Comparison of ENCODE assay signal across 1 cellular context in the genomic region with DNA sequence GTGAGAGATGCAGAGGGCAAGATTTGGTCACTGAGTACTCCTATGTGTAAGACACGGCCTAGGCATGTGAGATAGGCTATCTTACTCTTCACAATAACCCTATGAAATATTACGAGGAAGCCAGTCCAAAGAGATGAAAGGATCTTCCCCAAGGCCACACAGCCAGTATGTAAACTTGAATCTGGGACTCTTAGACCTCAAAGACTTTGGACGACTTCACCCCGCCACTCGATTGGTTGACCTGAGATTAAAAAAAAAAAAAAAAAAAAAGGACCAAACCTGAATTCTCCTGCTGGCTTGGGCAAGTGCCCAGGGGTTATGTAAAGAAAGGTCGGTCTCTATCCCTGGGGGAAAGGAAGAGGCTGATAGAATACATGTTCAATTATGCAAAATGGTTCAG.
TF ChIP-seq lines count a peak whose summit lies in the region.

No MANE protein-coding gene starts in this region.

TF ChIP-seq in HepG2, 621 proteins besides CTCF, POLR2A, EP300 and RAD21 (continued from another document and continues in another):
- TF ChIP-seq, protein P1, sequence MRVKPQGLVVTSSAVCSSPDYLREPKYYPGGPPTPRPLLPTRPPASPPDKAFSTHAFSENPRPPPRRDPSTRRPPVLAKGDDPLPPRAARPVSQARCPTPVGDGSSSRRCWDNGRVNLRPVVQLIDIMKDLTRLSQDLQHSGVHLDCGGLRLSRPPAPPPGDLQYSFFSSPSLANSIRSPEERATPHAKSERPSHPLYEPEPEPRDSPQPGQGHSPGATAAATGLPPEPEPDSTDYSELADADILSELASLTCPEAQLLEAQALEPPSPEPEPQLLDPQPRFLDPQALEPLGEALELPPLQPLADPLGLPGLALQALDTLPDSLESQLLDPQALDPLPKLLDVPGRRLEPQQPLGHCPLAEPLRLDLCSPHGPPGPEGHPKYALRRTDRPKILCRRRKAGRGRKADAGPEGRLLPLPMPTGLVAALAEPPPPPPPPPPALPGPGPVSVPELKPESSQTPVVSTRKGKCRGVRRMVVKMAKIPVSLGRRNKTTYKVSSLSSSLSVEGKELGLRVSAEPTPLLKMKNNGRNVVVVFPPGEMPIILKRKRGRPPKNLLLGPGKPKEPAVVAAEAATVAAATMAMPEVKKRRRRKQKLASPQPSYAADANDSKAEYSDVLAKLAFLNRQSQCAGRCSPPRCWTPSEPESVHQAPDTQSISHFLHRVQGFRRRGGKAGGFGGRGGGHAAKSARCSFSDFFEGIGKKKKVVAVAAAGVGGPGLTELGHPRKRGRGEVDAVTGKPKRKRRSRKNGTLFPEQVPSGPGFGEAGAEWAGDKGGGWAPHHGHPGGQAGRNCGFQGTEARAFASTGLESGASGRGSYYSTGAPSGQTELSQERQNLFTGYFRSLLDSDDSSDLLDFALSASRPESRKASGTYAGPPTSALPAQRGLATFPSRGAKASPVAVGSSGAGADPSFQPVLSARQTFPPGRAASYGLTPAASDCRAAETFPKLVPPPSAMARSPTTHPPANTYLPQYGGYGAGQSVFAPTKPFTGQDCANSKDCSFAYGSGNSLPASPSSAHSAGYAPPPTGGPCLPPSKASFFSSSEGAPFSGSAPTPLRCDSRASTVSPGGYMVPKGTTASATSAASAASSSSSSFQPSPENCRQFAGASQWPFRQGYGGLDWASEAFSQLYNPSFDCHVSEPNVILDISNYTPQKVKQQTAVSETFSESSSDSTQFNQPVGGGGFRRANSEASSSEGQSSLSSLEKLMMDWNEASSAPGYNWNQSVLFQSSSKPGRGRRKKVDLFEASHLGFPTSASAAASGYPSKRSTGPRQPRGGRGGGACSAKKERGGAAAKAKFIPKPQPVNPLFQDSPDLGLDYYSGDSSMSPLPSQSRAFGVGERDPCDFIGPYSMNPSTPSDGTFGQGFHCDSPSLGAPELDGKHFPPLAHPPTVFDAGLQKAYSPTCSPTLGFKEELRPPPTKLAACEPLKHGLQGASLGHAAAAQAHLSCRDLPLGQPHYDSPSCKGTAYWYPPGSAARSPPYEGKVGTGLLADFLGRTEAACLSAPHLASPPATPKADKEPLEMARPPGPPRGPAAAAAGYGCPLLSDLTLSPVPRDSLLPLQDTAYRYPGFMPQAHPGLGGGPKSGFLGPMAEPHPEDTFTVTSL (CRISPR knock-in tag; IDR thresholded peaks at IDR 0.05; ENCODE audit: borderline replicate concordance), result peak; percentile 32; the same call in 1 of the 2 replicates
- TF ChIP-seq HNF4G (IDR thresholded peaks at IDR 0.05; ENCODE audit: borderline replicate concordance, low read depth, low read length) (0 out of 2 replicates have a peak, but pooled peaks have one; percentile 6), HNF4G (CRISPR knock-in tag; IDR thresholded peaks at IDR 0.05; ENCODE audit: borderline replicate concordance, low read depth) (no peak), MTA3 (CRISPR knock-in tag; IDR thresholded peaks at IDR 0.05) (no peak), PHB2 (IDR thresholded peaks at IDR 0.05; ENCODE audit: partially characterized antibody) (no peak), PRPF4 (IDR thresholded peaks at IDR 0.05; ENCODE audit: low read depth, low read length, poor library complexity, severe bottlenecking) (no peak), ZNF781 (CRISPR knock-in tag; IDR thresholded peaks at IDR 0.05; ENCODE audit: borderline replicate concordance, not compliant biosample characterization) (no peak), RNF2 (conservative IDR thresholded peaks at IDR 0.05; ENCODE audit: low read depth) (no peak), ZNF629 (CRISPR knock-in tag; conservative IDR thresholded peaks at IDR 0.05) (no peak), TSC22D2 (CRISPR knock-in tag; IDR thresholded peaks at IDR 0.05; ENCODE audit: borderline replicate concordance) (no peak), ZNF274 (CRISPR knock-in tag; IDR thresholded peaks at IDR 0.05) (no peak), GATAD2A (CRISPR knock-in tag; IDR thresholded peaks at IDR 0.05) (peak; percentile 48; the same call in 1 of the 2 replicates), ZNF83 (CRISPR knock-in tag; IDR thresholded peaks at IDR 0.05; ENCODE audit: borderline replicate concordance) (no peak), ZBTB20 (CRISPR knock-in tag; IDR thresholded peaks at IDR 0.05; ENCODE audit: borderline replicate concordance, low read depth) (no peak), ELF1 (CRISPR knock-in tag; IDR thresholded peaks at IDR 0.05) (no peak), ZMYM4 (CRISPR knock-in tag; IDR thresholded peaks at IDR 0.05) (no peak), FOXA1 (IDR thresholded peaks at IDR 0.05) (no peak), FOXA1 (CRISPR knock-in tag; IDR thresholded peaks at IDR 0.05) (peak; percentile 13; the same call in 1 of the 2 replicates), NR2F6 (IDR thresholded peaks at IDR 0.05) (peak; percentile 75), NR2F6 (CRISPR knock-in tag; IDR thresholded peaks at IDR 0.05) (peak; percentile 19; the same call in 1 of the 2 replicates), FOSL1 (CRISPR knock-in tag; IDR thresholded peaks at IDR 0.05; ENCODE audit: borderline replicate concordance) (no peak), PCBP2 (optimal IDR thresholded peaks at IDR 0.05; ENCODE audit: low read depth, low read length, poor library complexity, severe bottlenecking) (no peak), FOXK1 (CRISPR knock-in tag; IDR thresholded peaks at IDR 0.05; ENCODE audit: borderline replicate concordance, low read depth) (no peak), HMG20B (CRISPR knock-in tag; conservative IDR thresholded peaks at IDR 0.05) (no peak), NAIF1 (CRISPR knock-in tag; IDR thresholded peaks at IDR 0.05; ENCODE audit: borderline replicate concordance) (no peak), ARNT (IDR thresholded peaks at IDR 0.05) (no peak), ZNF878 (CRISPR knock-in tag; IDR thresholded peaks at IDR 0.05) (no peak), SAP130 (CRISPR knock-in tag; IDR thresholded peaks at IDR 0.05; ENCODE audit: low read depth) (0 out of 2 replicates have a peak, but pooled peaks have one; percentile 21), MEIS1 (CRISPR knock-in tag; IDR thresholded peaks at IDR 0.05; ENCODE audit: borderline replicate concordance) (no peak), FOXA3 (CRISPR knock-in tag; IDR thresholded peaks at IDR 0.05) (peak; percentile 61), NR2F1 (CRISPR knock-in tag; IDR thresholded peaks at IDR 0.05) (peak in 1 of 2 experiments; percentile 58; a peak in 2 of 4 replicates), CC2D1A (CRISPR knock-in tag; IDR thresholded peaks at IDR 0.05) (no peak), ZC3H13 (CRISPR knock-in tag; IDR thresholded peaks at IDR 0.05) (no peak), HNRNPL (IDR thresholded peaks at IDR 0.05; ENCODE audit: low read depth, low read length) (no peak)
- TF ChIP-seq, protein P2, sequence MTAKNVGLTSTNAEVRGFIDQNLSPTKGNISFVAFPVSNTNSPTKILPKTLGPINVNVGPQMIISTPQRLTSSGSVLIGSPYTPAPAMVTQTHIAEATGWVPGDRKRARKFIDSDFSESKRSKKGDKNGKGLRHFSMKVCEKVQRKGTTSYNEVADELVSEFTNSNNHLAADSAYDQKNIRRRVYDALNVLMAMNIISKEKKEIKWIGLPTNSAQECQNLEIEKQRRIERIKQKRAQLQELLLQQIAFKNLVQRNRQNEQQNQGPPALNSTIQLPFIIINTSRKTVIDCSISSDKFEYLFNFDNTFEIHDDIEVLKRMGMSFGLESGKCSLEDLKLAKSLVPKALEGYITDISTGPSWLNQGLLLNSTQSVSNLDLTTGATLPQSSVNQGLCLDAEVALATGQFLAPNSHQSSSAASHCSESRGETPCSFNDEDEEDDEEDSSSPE (CRISPR knock-in tag; IDR thresholded peaks at IDR 0.05), result no peak
- TF ChIP-seq, protein P3, sequence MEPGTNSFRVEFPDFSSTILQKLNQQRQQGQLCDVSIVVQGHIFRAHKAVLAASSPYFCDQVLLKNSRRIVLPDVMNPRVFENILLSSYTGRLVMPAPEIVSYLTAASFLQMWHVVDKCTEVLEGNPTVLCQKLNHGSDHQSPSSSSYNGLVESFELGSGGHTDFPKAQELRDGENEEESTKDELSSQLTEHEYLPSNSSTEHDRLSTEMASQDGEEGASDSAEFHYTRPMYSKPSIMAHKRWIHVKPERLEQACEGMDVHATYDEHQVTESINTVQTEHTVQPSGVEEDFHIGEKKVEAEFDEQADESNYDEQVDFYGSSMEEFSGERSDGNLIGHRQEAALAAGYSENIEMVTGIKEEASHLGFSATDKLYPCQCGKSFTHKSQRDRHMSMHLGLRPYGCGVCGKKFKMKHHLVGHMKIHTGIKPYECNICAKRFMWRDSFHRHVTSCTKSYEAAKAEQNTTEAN (CRISPR knock-in tag; conservative IDR thresholded peaks at IDR 0.05), result no peak
- TF ChIP-seq, protein P4, sequence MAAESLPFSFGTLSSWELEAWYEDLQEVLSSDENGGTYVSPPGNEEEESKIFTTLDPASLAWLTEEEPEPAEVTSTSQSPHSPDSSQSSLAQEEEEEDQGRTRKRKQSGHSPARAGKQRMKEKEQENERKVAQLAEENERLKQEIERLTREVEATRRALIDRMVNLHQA (CRISPR knock-in tag; IDR thresholded peaks at IDR 0.05), result no peak
- TF ChIP-seq, protein P5, sequence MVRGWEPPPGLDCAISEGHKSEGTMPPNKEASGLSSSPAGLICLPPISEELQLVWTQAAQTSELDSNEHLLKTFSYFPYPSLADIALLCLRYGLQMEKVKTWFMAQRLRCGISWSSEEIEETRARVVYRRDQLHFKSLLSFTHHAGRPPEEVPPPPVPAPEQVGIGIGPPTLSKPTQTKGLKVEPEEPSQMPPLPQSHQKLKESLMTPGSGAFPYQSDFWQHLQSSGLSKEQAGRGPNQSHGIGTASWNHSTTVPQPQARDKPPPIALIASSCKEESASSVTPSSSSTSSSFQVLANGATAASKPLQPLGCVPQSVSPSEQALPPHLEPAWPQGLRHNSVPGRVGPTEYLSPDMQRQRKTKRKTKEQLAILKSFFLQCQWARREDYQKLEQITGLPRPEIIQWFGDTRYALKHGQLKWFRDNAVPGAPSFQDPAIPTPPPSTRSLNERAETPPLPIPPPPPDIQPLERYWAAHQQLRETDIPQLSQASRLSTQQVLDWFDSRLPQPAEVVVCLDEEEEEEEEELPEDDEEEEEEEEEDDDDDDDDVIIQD (CRISPR knock-in tag; IDR thresholded peaks at IDR 0.05; ENCODE audit: low read depth), result no peak
- TF ChIP-seq, protein P6, sequence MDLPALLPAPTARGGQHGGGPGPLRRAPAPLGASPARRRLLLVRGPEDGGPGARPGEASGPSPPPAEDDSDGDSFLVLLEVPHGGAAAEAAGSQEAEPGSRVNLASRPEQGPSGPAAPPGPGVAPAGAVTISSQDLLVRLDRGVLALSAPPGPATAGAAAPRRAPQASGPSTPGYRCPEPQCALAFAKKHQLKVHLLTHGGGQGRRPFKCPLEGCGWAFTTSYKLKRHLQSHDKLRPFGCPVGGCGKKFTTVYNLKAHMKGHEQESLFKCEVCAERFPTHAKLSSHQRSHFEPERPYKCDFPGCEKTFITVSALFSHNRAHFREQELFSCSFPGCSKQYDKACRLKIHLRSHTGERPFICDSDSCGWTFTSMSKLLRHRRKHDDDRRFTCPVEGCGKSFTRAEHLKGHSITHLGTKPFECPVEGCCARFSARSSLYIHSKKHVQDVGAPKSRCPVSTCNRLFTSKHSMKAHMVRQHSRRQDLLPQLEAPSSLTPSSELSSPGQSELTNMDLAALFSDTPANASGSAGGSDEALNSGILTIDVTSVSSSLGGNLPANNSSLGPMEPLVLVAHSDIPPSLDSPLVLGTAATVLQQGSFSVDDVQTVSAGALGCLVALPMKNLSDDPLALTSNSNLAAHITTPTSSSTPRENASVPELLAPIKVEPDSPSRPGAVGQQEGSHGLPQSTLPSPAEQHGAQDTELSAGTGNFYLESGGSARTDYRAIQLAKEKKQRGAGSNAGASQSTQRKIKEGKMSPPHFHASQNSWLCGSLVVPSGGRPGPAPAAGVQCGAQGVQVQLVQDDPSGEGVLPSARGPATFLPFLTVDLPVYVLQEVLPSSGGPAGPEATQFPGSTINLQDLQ (CRISPR knock-in tag; IDR thresholded peaks at IDR 0.05), result no peak
- TF ChIP-seq, protein P7, sequence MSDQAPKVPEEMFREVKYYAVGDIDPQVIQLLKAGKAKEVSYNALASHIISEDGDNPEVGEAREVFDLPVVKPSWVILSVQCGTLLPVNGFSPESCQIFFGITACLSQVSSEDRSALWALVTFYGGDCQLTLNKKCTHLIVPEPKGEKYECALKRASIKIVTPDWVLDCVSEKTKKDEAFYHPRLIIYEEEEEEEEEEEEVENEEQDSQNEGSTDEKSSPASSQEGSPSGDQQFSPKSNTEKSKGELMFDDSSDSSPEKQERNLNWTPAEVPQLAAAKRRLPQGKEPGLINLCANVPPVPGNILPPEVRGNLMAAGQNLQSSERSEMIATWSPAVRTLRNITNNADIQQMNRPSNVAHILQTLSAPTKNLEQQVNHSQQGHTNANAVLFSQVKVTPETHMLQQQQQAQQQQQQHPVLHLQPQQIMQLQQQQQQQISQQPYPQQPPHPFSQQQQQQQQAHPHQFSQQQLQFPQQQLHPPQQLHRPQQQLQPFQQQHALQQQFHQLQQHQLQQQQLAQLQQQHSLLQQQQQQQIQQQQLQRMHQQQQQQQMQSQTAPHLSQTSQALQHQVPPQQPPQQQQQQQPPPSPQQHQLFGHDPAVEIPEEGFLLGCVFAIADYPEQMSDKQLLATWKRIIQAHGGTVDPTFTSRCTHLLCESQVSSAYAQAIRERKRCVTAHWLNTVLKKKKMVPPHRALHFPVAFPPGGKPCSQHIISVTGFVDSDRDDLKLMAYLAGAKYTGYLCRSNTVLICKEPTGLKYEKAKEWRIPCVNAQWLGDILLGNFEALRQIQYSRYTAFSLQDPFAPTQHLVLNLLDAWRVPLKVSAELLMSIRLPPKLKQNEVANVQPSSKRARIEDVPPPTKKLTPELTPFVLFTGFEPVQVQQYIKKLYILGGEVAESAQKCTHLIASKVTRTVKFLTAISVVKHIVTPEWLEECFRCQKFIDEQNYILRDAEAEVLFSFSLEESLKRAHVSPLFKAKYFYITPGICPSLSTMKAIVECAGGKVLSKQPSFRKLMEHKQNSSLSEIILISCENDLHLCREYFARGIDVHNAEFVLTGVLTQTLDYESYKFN (CRISPR knock-in tag; conservative IDR thresholded peaks at IDR 0.05), result peak; percentile 79
- TF ChIP-seq, protein P8, sequence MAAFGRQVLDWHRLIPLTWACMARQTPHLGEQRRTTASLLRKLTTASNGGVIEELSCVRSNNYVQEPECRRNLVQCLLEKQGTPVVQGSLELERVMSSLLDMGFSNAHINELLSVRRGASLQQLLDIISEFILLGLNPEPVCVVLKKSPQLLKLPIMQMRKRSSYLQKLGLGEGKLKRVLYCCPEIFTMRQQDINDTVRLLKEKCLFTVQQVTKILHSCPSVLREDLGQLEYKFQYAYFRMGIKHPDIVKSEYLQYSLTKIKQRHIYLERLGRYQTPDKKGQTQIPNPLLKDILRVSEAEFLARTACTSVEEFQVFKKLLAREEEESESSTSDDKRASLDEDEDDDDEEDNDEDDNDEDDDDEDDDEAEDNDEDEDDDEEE (CRISPR knock-in tag; IDR thresholded peaks at IDR 0.05), result no peak
- TF ChIP-seq, protein P9, sequence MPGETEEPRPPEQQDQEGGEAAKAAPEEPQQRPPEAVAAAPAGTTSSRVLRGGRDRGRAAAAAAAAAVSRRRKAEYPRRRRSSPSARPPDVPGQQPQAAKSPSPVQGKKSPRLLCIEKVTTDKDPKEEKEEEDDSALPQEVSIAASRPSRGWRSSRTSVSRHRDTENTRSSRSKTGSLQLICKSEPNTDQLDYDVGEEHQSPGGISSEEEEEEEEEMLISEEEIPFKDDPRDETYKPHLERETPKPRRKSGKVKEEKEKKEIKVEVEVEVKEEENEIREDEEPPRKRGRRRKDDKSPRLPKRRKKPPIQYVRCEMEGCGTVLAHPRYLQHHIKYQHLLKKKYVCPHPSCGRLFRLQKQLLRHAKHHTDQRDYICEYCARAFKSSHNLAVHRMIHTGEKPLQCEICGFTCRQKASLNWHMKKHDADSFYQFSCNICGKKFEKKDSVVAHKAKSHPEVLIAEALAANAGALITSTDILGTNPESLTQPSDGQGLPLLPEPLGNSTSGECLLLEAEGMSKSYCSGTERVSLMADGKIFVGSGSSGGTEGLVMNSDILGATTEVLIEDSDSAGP (CRISPR knock-in tag; IDR thresholded peaks at IDR 0.05; ENCODE audit: borderline replicate concordance), result no peak
